Comparison of ENCODE assay signal across 19 cellular contexts in genomic region chr2:98658816-98659486, GRCh38. TPM values are rescaled to one million over a fixed set of nuclear protein-coding genes. Genes with fewer than 3 reads are reported as not detected.
DNase-seq lines count a peak whose midpoint lies in the region; ATAC-seq and TF ChIP-seq lines count a peak whose summit lies in the region.
"Had no signal": no experiment of that assay in that cellular context is flagged by ENCODE, and none has a peak within 500 bp of the region (broad histone marks: within the 10 kb centered on the region; RNA-seq: fewer than 3 reads in every experiment).

No MANE protein-coding gene starts in this region.

- BruUV-seq in mammary epithelial cell (replicated peaks; lab: Mats Ljungman, UMichigan) = no TSS peak
- BruUV-seq in MCF 10A (replicated peaks; lab: Mats Ljungman, UMichigan) = no TSS peak

- H3K27ac ChIP-seq in mammary epithelial cell (ENCODE audit: insufficient read depth, low read depth, low read length) (no peak overlapping the region), upper lobe of right lung (peak overlapping the region; percentile 8)
- H3K27ac ChIP-seq: cardiac muscle cell, RWPE1 had no signal

- H3K4me1 ChIP-seq in mammary epithelial cell (ENCODE audit: insufficient read depth, low read length) (peaks cover 9% of the 10 kb centered on the region), upper lobe of right lung (no peaks in the 10 kb centered on the region)
- H3K4me1 ChIP-seq: stomach had no signal

- DNase-seq in mammary epithelial cell = no peak
- no peak for DNase-seq in MCF 10A (ENCODE audit: unreplicated experiment)
- DNase-seq in activated CD8-positive, alpha-beta memory T cell treated with anti-CD3 and anti-CD28 coated beads, Interleukin-2, amount 10 ng/mL, durations not matched to agents 7 days and 5 days = peak; percentile 65
- DNase-seq in epithelial cell of esophagus (ENCODE audit: low read depth) = peak; percentile 36
- no peak for DNase-seq in upper lobe of right lung
- no peak for DNase-seq in kidney glomerular epithelial cell (lab: John Stamatoyannopoulos, UW)
- no peak for DNase-seq in DMS53 treated with DMSO at 0.1 percent for 48 hours (lab: John Stamatoyannopoulos, UW; ENCODE audit: unreplicated experiment)
- DNase-seq: activated gamma-delta T cell, GF-D8, heart right ventricle, IMR-90, NCI-H1105, NCI-H2171, stomach had no signal

- H3K4me1 Mint-ChIP-seq in MCF 10A (ENCODE audit: insufficient read depth, unreplicated experiment) = peaks cover 6% of the 10 kb centered on the region
- H3K4me1 Mint-ChIP-seq in activated CD8-positive, alpha-beta memory T cell treated with anti-CD3 and anti-CD28 coated beads, Interleukin-2, amount 10 ng/mL, durations not matched to agents 7 days and 5 days = peaks cover 80% of the 10 kb centered on the region
- H3K4me1 Mint-ChIP-seq: WTC11 had no signal

- H3K27me3 ChIP-seq in mammary epithelial cell (ENCODE audit: insufficient read depth, low read length) (no peaks in the 10 kb centered on the region), upper lobe of right lung (no peaks in the 10 kb centered on the region)
- H3K27me3 ChIP-seq: cardiac muscle cell, heart right ventricle, stomach had no signal

- H3K36me3 ChIP-seq in mammary epithelial cell (ENCODE audit: insufficient read depth, low read length) = no peaks in the 10 kb centered on the region
- peaks cover 18% of the 10 kb centered on the region for H3K36me3 ChIP-seq in upper lobe of right lung
- H3K36me3 ChIP-seq: cardiac muscle cell had no signal

- intact Hi-C loops in mammary epithelial cell (cut with micrococcal nuclease) = no loop called here
- intact Hi-C loops in MCF 10A (cut with micrococcal nuclease) = no loop called here
- intact Hi-C loops in upper lobe of right lung (cut with DNase I) = no loop called here

- CTCF ChIA-PET in mammary epithelial cell (lab: Charles Lee; ENCODE audit: low non-redundant PET) = no interaction called here
- CTCF ChIA-PET in MCF 10A (lab: Yijun Ruan, JAX) = interaction anchor here (0.6 to 1.8 kb wide), 5 partner anchors 10 to 179 kb away, joined by 3 to 7 read pairs (median 3); no protein-coding TSS in a partner anchor
- CTCF ChIA-PET in activated CD8-positive, alpha-beta memory T cell treated with anti-CD3 and anti-CD28 coated beads, Interleukin-2, amount 10 ng/mL, durations not matched to agents 7 days and 5 days (lab: Charles Lee) = interaction anchor here (0.6 to 4.5 kb wide), 7 partner anchors 10 to 163 kb away, joined by 3 to 18 read pairs (median 4); partner anchors contain the start of gene MGAT4A

- peaks cover 10% of the 10 kb centered on the region for H3K9me3 Mint-ChIP-seq in MCF 10A (ENCODE audit: unreplicated experiment)
- peaks cover 6% of the 10 kb centered on the region for H3K9me3 Mint-ChIP-seq in activated CD8-positive, alpha-beta memory T cell treated with anti-CD3 and anti-CD28 coated beads, Interleukin-2, amount 10 ng/mL, durations not matched to agents 7 days and 5 days (ENCODE audit: low read depth)
- H3K9me3 Mint-ChIP-seq: WTC11 had no signal

- no peaks in the 10 kb centered on the region for H4K20me1 ChIP-seq in mammary epithelial cell (ENCODE audit: insufficient read depth, low read length)

- 100% methylated on average over 4 of the region's 4 CpGs for WGBS in mammary epithelial cell (ENCODE audit: low coverage, missing lambda C conversion rate)

- H3K4me3 ChIP-seq in mammary epithelial cell (replicated peaks in 1 of 3; ENCODE audit: insufficient read depth in 1 of 3, low read depth in 2 of 3, low read length in 3 of 3) (no peak overlapping the region), epithelial cell of esophagus (ENCODE audit: low read length) (no peak overlapping the region), upper lobe of right lung (no peak overlapping the region)
- H3K4me3 ChIP-seq: cardiac muscle cell, smooth muscle cell, stomach had no signal

- no peak overlapping the region for H3K4me3 Mint-ChIP-seq in MCF 10A (ENCODE audit: unreplicated experiment)
- H3K4me3 Mint-ChIP-seq in activated CD8-positive, alpha-beta memory T cell treated with anti-CD3 and anti-CD28 coated beads, Interleukin-2, amount 10 ng/mL, durations not matched to agents 7 days and 5 days = peak overlapping the region; percentile 73
- H3K4me3 Mint-ChIP-seq: WTC11 had no signal

- dilution Hi-C loops in mammary epithelial cell (cut with HindIII; ENCODE audit: low sequenced_read_pairs) = no loop called here

- H3K79me2 ChIP-seq in mammary epithelial cell (ENCODE audit: insufficient read depth, low read length) = no peaks in the 10 kb centered on the region

- peak overlapping the region; percentile 2 for H3K4me2 ChIP-seq in mammary epithelial cell (ENCODE audit: insufficient read depth, low read depth, low read length)
- H3K4me2 ChIP-seq: smooth muscle cell had no signal

- no peak overlapping the region for H3K9ac ChIP-seq in mammary epithelial cell (ENCODE audit: insufficient read depth, low read length)

- H2AFZ ChIP-seq in mammary epithelial cell (ENCODE audit: low read depth, low read length) = peak overlapping the region; percentile 73

- no peak overlapping the region for H3K27ac Mint-ChIP-seq in MCF 10A (ENCODE audit: low read depth, unreplicated experiment)
- H3K27ac Mint-ChIP-seq in activated CD8-positive, alpha-beta memory T cell treated with anti-CD3 and anti-CD28 coated beads, Interleukin-2, amount 10 ng/mL, durations not matched to agents 7 days and 5 days = peak overlapping the region; percentile 90
- H3K27ac Mint-ChIP-seq: WTC11 had no signal

- in situ Hi-C loops in mammary epithelial cell (cut with MboI; ENCODE audit: low sequenced_read_pairs in 2 of 2) = no loop called here

- TF ChIP-seq CTCF in mammary epithelial cell (conservative IDR thresholded peaks at IDR 0.05 in 1 of 2, IDR thresholded peaks at IDR 0.05 in 1 of 2; ENCODE audit: extremely low read depth in 1 of 2, insufficient read depth in 1 of 2, low read depth in 1 of 2, low read length in 2 of 2) (no peak), MCF 10A (IDR thresholded peaks at IDR 0.05; ENCODE audit: unreplicated experiment) (no peak), epithelial cell of esophagus (IDR thresholded peaks at IDR 0.05; ENCODE audit: insufficient read depth, low read depth, low read length, missing control alignments) (no peak), upper lobe of right lung (IDR thresholded peaks at IDR 0.05) (no peak)

- ATAC-seq in activated CD8-positive, alpha-beta memory T cell treated with anti-CD3 and anti-CD28 coated beads, Interleukin-2, amount 10 ng/mL, durations not matched to agents 7 days and 5 days = peak; percentile 64
- no peak for ATAC-seq in upper lobe of right lung
- no peak for ATAC-seq in HG03196 (IDR thresholded peaks at IDR 0.05; ENCODE audit: unreplicated experiment)
- ATAC-seq: heart right ventricle, WTC11 had no signal

- H3K9me3 ChIP-seq in mammary epithelial cell (replicated peaks; ENCODE audit: insufficient read depth, low read length) (peaks cover 5% of the 10 kb centered on the region), upper lobe of right lung (no peaks in the 10 kb centered on the region)
- H3K9me3 ChIP-seq: stomach had no signal

- H3K36me3 Mint-ChIP-seq in MCF 10A (ENCODE audit: insufficient read depth, unreplicated experiment) = no peaks in the 10 kb centered on the region
- peaks cover 35% of the 10 kb centered on the region for H3K36me3 Mint-ChIP-seq in activated CD8-positive, alpha-beta memory T cell treated with anti-CD3 and anti-CD28 coated beads, Interleukin-2, amount 10 ng/mL, durations not matched to agents 7 days and 5 days
- H3K36me3 Mint-ChIP-seq: WTC11 had no signal

- POLR2A ChIA-PET in MCF 10A (lab: Yijun Ruan, JAX) = no interaction called here

- H3K27me3 Mint-ChIP-seq in MCF 10A (ENCODE audit: insufficient read depth, unreplicated experiment) = no peaks in the 10 kb centered on the region
- H3K27me3 Mint-ChIP-seq in activated CD8-positive, alpha-beta memory T cell treated with anti-CD3 and anti-CD28 coated beads, Interleukin-2, amount 10 ng/mL, durations not matched to agents 7 days and 5 days = no peaks in the 10 kb centered on the region

RNA-seq across cellular contexts. Expression of gene UNC50, which starts 50.6 kb away (rescaled TPM):
- total RNA-seq in mammary epithelial cell (10 to 100 TPM; 33.0 to 38.4 TPM), MCF 10A (2022) (36.9 and 56.4 TPM in 2 replicates), upper lobe of right lung (53.4 TPM)
- polyA plus RNA-seq in mammary epithelial cell = 33.3 TPM
- polyA minus RNA-seq in mammary epithelial cell = 10.7 TPM
- 10 to 100 TPM; 26.7 to 33.5 TPM for total RNA-seq in activated CD8-positive, alpha-beta memory T cell treated with anti-CD3 and anti-CD28 coated beads, Interleukin-2, amount 10 ng/mL, durations not matched to agents 7 days and 5 days

RNA-seq across cellular contexts. Expression of gene COA5, which starts 50.6 kb away (rescaled TPM):
- total RNA-seq in mammary epithelial cell (10 to 100 TPM; 16.5 to 20.5 TPM), MCF 10A (2022) (22.8 and 29.6 TPM in 2 replicates), upper lobe of right lung (26.6 TPM)
- polyA plus RNA-seq in mammary epithelial cell = 17.0 TPM
- 3.6 TPM for polyA minus RNA-seq in mammary epithelial cell
- total RNA-seq in activated CD8-positive, alpha-beta memory T cell treated with anti-CD3 and anti-CD28 coated beads, Interleukin-2, amount 10 ng/mL, durations not matched to agents 7 days and 5 days = 10 to 100 TPM; 22.2 to 26.0 TPM

Comparison
In these comparisons a context has a peak if more than half of its experiments do, and no peak if none do; other contexts are left out.
1. DNase-seq: peak in activated CD8-positive, alpha-beta memory T cell treated with anti-CD3 and anti-CD28 coated beads, Interleukin-2, amount 10 ng/mL, durations not matched to agents 7 days and 5 days (single experiment) and epithelial cell of esophagus (single experiment); none in mammary epithelial cell (single experiment), MCF 10A (single experiment), upper lobe of right lung (single experiment), kidney glomerular epithelial cell (single experiment) and DMS53 treated with DMSO at 0.1 percent for 48 hours (single experiment).